Comparison of ENCODE assay signal across 1 cellular context in genomic region chr1:156412653-156413309, GRCh38.
TF ChIP-seq lines count a peak whose summit lies in the region.

No MANE protein-coding gene starts in this region.

TF ChIP-seq in H1, 55 proteins besides CTCF, POLR2A, EP300 and RAD21:
- TF ChIP-seq SAP30 (IDR thresholded peaks at IDR 0.05; ENCODE audit: insufficient read depth, insufficient replicate concordance, low read length) (no peak), RXRA (IDR thresholded peaks at IDR 0.05; ENCODE audit: insufficient read depth, low read depth, low read length) (no peak), YY1 (IDR thresholded peaks at IDR 0.05; ENCODE audit: low read depth, low read length) (peak; percentile 89)
